Comparison of ENCODE assay signal across 11 cellular contexts in the genomic region with DNA sequence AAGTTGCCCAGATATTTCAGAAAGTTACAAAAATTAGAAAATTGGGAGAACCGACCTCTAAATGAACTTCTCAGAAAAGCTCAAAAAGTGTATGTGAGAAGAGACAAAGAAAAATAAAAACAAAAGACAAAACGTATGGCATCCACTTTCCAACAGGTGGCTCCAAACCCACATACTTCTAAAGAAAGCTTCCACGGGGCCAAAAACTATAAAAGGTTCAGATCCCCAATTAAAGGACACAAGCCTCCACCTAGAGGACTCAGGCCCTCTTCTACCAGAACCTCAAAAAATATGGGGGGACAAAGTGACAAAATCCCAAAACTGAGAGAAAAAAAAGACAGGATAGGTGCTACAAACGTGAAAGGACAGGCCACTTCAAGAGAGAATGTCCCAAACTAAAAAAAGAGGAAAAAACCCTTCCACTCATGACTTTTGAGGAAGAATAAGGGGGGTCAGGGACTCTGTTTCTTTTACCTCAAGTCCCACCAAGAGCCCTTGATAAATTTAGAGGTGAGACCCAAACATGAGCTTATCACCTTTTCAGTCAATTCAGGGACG. TPM values are rescaled to one million over a fixed set of nuclear protein-coding genes. Genes with fewer than 3 reads are reported as not detected.
DNase-seq lines count a peak whose midpoint lies in the region; ATAC-seq and TF ChIP-seq lines count a peak whose summit lies in the region.
"Had no signal": no experiment of that assay in that cellular context is flagged by ENCODE, and none has a peak within 500 bp of the region (broad histone marks: within the 10 kb centered on the region; RNA-seq: fewer than 3 reads in every experiment).

No MANE protein-coding gene starts in this region.

- no peaks in the 10 kb centered on the region; the same call in 1 of the 2 replicates for H3K9me3 ChIP-seq in Panc1 (ENCODE audit: control insufficient read depth, insufficient read depth, low read depth, low read length)

- ATAC-seq in Panc1 (no peak), HG03442 (IDR thresholded peaks at IDR 0.05; ENCODE audit: unreplicated experiment) (no peak)
- ATAC-seq in stimulated activated naive B cell treated with anti-CD40 and anti-IgM and Interleukin-4, amounts not matched to agents 10 μg/mL and 1 μg/mL and 100 μg/mL, for 72 hours (replicated peaks), result no peak

- BruUV-seq in Panc1 (replicated peaks; lab: Mats Ljungman, UMichigan), result no TSS peak

- H3K36me3 Mint-ChIP-seq in CD14-positive monocyte, result no peaks in the 10 kb centered on the region
- H3K36me3 Mint-ChIP-seq in stimulated activated naive B cell treated with anti-CD40 and anti-IgM and Interleukin-4, amounts not matched to agents 10 μg/mL and 1 μg/mL and 100 μg/mL, for 72 hours, result no peaks in the 10 kb centered on the region
- H3K36me3 Mint-ChIP-seq in activated CD4-positive, alpha-beta memory T cell treated with anti-CD3 and anti-CD28 coated beads for 36 hours, result no peaks in the 10 kb centered on the region

- no peak for DNase-seq in CD14-positive monocyte (ENCODE audit: low spot score)
- peak; percentile 23 for DNase-seq in HCEC 1CT
- DNase-seq in Panc1 (ENCODE audit: low read depth, low spot score), result no peak
- peak; percentile 43 for DNase-seq in iPS-NIHi11 (ENCODE audit: low spot score)
- no peak for DNase-seq in stimulated activated naive B cell treated with anti-CD40 and anti-IgM and Interleukin-4, amounts not matched to agents 10 μg/mL and 1 μg/mL and 100 μg/mL, for 72 hours
- no peak for DNase-seq in activated CD4-positive, alpha-beta memory T cell treated with anti-CD3 and anti-CD28 coated beads for 36 hours
- DNase-seq in epidermal melanocyte (ENCODE audit: insufficient read length, low spot score), result no peak
- DNase-seq: cortex of kidney had no signal

- no peaks in the 10 kb centered on the region for H3K4me1 ChIP-seq in Panc1 (ENCODE audit: control insufficient read depth, insufficient read depth, low read length)
- H3K4me1 ChIP-seq: right atrium auricular region had no signal

- H3K27ac ChIP-seq in Panc1 (ENCODE audit: low read length), result no peak overlapping the region
- H3K27ac ChIP-seq: right atrium auricular region had no signal

- H3K27me3 ChIP-seq in Panc1 (ENCODE audit: control insufficient read depth, insufficient read depth, low read length), result no peaks in the 10 kb centered on the region
- H3K27me3 ChIP-seq: right atrium auricular region had no signal

- peak; percentile 34 for TF ChIP-seq CTCF in CD14-positive monocyte (IDR thresholded peaks at IDR 0.05)
- peak; percentile 73 for TF ChIP-seq CTCF in Panc1 (IDR thresholded peaks at IDR 0.05)

- H3K36me3 ChIP-seq in Panc1 (ENCODE audit: control insufficient read depth, insufficient read depth, low read length), result no peaks in the 10 kb centered on the region
- H3K36me3 ChIP-seq: right atrium auricular region had no signal

- H3K27me3 Mint-ChIP-seq in CD14-positive monocyte (ENCODE audit: low read depth in 3 of 3), result peaks cover 2 to 6% (median 5%) of the 10 kb centered on the region in 3 donors
- peaks cover 15 to 43% of the 10 kb centered on the region in 2 donors for H3K27me3 Mint-ChIP-seq in stimulated activated naive B cell treated with anti-CD40 and anti-IgM and Interleukin-4, amounts not matched to agents 10 μg/mL and 1 μg/mL and 100 μg/mL, for 72 hours
- H3K27me3 Mint-ChIP-seq in activated CD4-positive, alpha-beta memory T cell treated with anti-CD3 and anti-CD28 coated beads for 36 hours, result peaks cover 6% of the 10 kb centered on the region

- H3K9me3 Mint-ChIP-seq in CD14-positive monocyte, result peaks cover 2 to 9% (median 7%) of the 10 kb centered on the region in 7 donors
- peaks cover 12 to 15% of the 10 kb centered on the region in 2 donors for H3K9me3 Mint-ChIP-seq in stimulated activated naive B cell treated with anti-CD40 and anti-IgM and Interleukin-4, amounts not matched to agents 10 μg/mL and 1 μg/mL and 100 μg/mL, for 72 hours
- peaks cover 9% of the 10 kb centered on the region for H3K9me3 Mint-ChIP-seq in activated CD4-positive, alpha-beta memory T cell treated with anti-CD3 and anti-CD28 coated beads for 36 hours

- in situ Hi-C loops in Panc1 (cut with HindIII; ENCODE audit: low pct_unique_long_range_greater_than_20kb, low sequenced_read_pairs), result no loop called here

- H3K4me1 Mint-ChIP-seq in CD14-positive monocyte, result no peaks in the 10 kb centered on the region
- H3K4me1 Mint-ChIP-seq in stimulated activated naive B cell treated with anti-CD40 and anti-IgM and Interleukin-4, amounts not matched to agents 10 μg/mL and 1 μg/mL and 100 μg/mL, for 72 hours, result no peaks in the 10 kb centered on the region
- no peaks in the 10 kb centered on the region for H3K4me1 Mint-ChIP-seq in activated CD4-positive, alpha-beta memory T cell treated with anti-CD3 and anti-CD28 coated beads for 36 hours (ENCODE audit: low read depth)

- POLR2A ChIA-PET in Panc1 (lab: Charles Lee), result interaction anchor here (0.7 kb wide), 1 partner anchor 27 kb away, joined by 3 read pairs; no protein-coding TSS in a partner anchor
- POLR2A ChIA-PET in activated CD4-positive, alpha-beta memory T cell treated with anti-CD3 and anti-CD28 coated beads for 36 hours (lab: Charles Lee), result no interaction called here

- H3K4me3 Mint-ChIP-seq in CD14-positive monocyte, result no peak overlapping the region
- H3K4me3 Mint-ChIP-seq in stimulated activated naive B cell treated with anti-CD40 and anti-IgM and Interleukin-4, amounts not matched to agents 10 μg/mL and 1 μg/mL and 100 μg/mL, for 72 hours, result no peak overlapping the region
- no peak overlapping the region for H3K4me3 Mint-ChIP-seq in activated CD4-positive, alpha-beta memory T cell treated with anti-CD3 and anti-CD28 coated beads for 36 hours

- H3K27ac Mint-ChIP-seq in CD14-positive monocyte, result no peak overlapping the region
- H3K27ac Mint-ChIP-seq in stimulated activated naive B cell treated with anti-CD40 and anti-IgM and Interleukin-4, amounts not matched to agents 10 μg/mL and 1 μg/mL and 100 μg/mL, for 72 hours, result no peak overlapping the region
- no peak overlapping the region for H3K27ac Mint-ChIP-seq in activated CD4-positive, alpha-beta memory T cell treated with anti-CD3 and anti-CD28 coated beads for 36 hours

- intact Hi-C loops in CD14-positive monocyte (cut with micrococcal nuclease), result loop anchor here (5.0 to 10.0 kb wide), 2 partner anchors 108 to 110 kb away; no protein-coding TSS in a partner anchor
- intact Hi-C loops in Panc1 (cut with micrococcal nuclease; ENCODE audit: unreplicated experiment), result loop anchor here (1.0 to 5.0 kb wide), 2 partner anchors 94 to 110 kb away; no protein-coding TSS in a partner anchor
- intact Hi-C loops in activated CD4-positive, alpha-beta memory T cell treated with anti-CD3 and anti-CD28 coated beads for 36 hours (cut with micrococcal nuclease), result loop anchor here (1.0 kb wide), 1 partner anchor 94 kb away; no protein-coding TSS in a partner anchor

- CTCF ChIA-PET in Panc1 (lab: Charles Lee), result interaction anchor here (1.1 kb wide), 2 partner anchors 25 to 94 kb away, joined by 3 read pairs; a partner anchor contains a TSS
- CTCF ChIA-PET in activated CD4-positive, alpha-beta memory T cell treated with anti-CD3 and anti-CD28 coated beads for 36 hours (lab: Charles Lee), result interaction anchor here (1.0 to 1.4 kb wide), 4 partner anchors 92 to 123 kb away, joined by 3 to 14 read pairs (median 6); no protein-coding TSS in a partner anchor

- H3K4me3 ChIP-seq in Panc1 (ENCODE audit: low read depth in 2 of 2, low read length in 2 of 2), result no peak overlapping the region
- H3K4me3 ChIP-seq: right atrium auricular region had no signal

RNA-seq across cellular contexts. Expression of a gene that starts 8.8 kb away (rescaled TPM):
- not detected for polyA plus RNA-seq in CD14-positive monocyte
- not detected for total RNA-seq in Panc1 (2021; ENCODE audit: unreplicated experiment)
- polyA plus RNA-seq in Panc1 (2012; ENCODE audit: insufficient read length), result not detected
- not detected for total RNA-seq in activated CD4-positive, alpha-beta memory T cell treated with anti-CD3 and anti-CD28 coated beads for 36 hours
- total RNA-seq: right atrium auricular region, urinary bladder had no signal
- polyA plus RNA-seq: urinary bladder had no signal

RNA-seq across cellular contexts. Expression of a gene that starts 24.8 kb away (rescaled TPM):
- polyA plus RNA-seq in CD14-positive monocyte, result not detected
- total RNA-seq in Panc1 (2021; ENCODE audit: unreplicated experiment), result 0.85 TPM
- 1.4 TPM for polyA plus RNA-seq in Panc1 (2012; ENCODE audit: insufficient read length)
- not detected for total RNA-seq in activated CD4-positive, alpha-beta memory T cell treated with anti-CD3 and anti-CD28 coated beads for 36 hours
- total RNA-seq: right atrium auricular region, urinary bladder had no signal
- polyA plus RNA-seq: urinary bladder had no signal

RNA-seq across cellular contexts. Expression of a gene that starts 27.3 kb away (rescaled TPM):
- not detected for polyA plus RNA-seq in CD14-positive monocyte
- not detected for total RNA-seq in Panc1 (2021; ENCODE audit: unreplicated experiment)
- not detected for polyA plus RNA-seq in Panc1 (2012; ENCODE audit: insufficient read length)
- not detected for total RNA-seq in activated CD4-positive, alpha-beta memory T cell treated with anti-CD3 and anti-CD28 coated beads for 36 hours
- total RNA-seq: right atrium auricular region, urinary bladder had no signal
- polyA plus RNA-seq: urinary bladder had no signal

RNA-seq across cellular contexts. Expression of a gene that starts 52.7 kb away (rescaled TPM):
- not detected for polyA plus RNA-seq in CD14-positive monocyte
- total RNA-seq in Panc1 (2021; ENCODE audit: unreplicated experiment), result not detected
- polyA plus RNA-seq in Panc1 (2012; ENCODE audit: insufficient read length), result not detected
- not detected for total RNA-seq in activated CD4-positive, alpha-beta memory T cell treated with anti-CD3 and anti-CD28 coated beads for 36 hours
- total RNA-seq: right atrium auricular region, urinary bladder had no signal
- polyA plus RNA-seq: urinary bladder had no signal

Comparison
In these comparisons a context has a peak if more than half of its experiments do, and no peak if none do; other contexts are left out.
1. DNase-seq: peak in HCEC 1CT (single experiment) and iPS-NIHi11 (single experiment); none in CD14-positive monocyte (single experiment), Panc1 (single experiment), stimulated activated naive B cell treated with anti-CD40 and anti-IgM and Interleukin-4, amounts not matched to agents 10 μg/mL and 1 μg/mL and 100 μg/mL, for 72 hours (single experiment), activated CD4-positive, alpha-beta memory T cell treated with anti-CD3 and anti-CD28 coated beads for 36 hours (single experiment) and epidermal melanocyte (single experiment).